In genomic region chr22:27871306-27872014, GRCh38 we compare ENCODE assay signal across 14 cellular contexts.
"Had no signal": no experiment of that assay in that cellular context is flagged by ENCODE, and none has a peak within 500 bp of the region (broad histone marks: within the 10 kb centered on the region; RNA-seq: fewer than 3 reads in every experiment).

No MANE protein-coding gene starts in this region.

- H3K4me3 ChIP-seq: breast epithelium, lung, tibial nerve had no signal

- DNase-seq: activated CD4-positive, alpha-beta T cell treated with anti-CD3 and anti-CD28 coated beads, Interleukin-2, amount 50 U/mL, for 48 hours; activated CD4-positive, CD25-positive, alpha-beta regulatory T cell treated with anti-CD3 and anti-CD28 coated beads, Interleukin-2, amount 50 U/mL, for 72 hours; activated effector memory CD4-positive, alpha-beta T cell treated with anti-CD3 and anti-CD28 coated beads, Interleukin-2, amount 50 U/mL, for 16 hours; activated naive CD8-positive, alpha-beta T cell treated with anti-CD3 and anti-CD28 coated beads for 36 hours; activated T-cell treated with anti-CD3 and anti-CD28 coated beads, Interleukin-2, amount 50 U/mL, for 4 hours; hippocampal formation; nephron progenitor cell; stimulated activated CD4-positive, alpha-beta T cell treated with anti-CD3 and anti-CD28 coated beads, Interleukin-4, amount 100 ng/mL, for 1 hour; SW 1271 had no signal

- H3K27ac Mint-ChIP-seq: activated naive CD8-positive, alpha-beta T cell treated with anti-CD3 and anti-CD28 coated beads for 36 hours; nephron progenitor cell; stimulated activated naive CD8-positive, alpha-beta T cell treated with anti-CD3 and anti-CD28 coated beads, Interleukin-15, Interleukin-2, amounts not matched to agents 100 ng/mL and 50 ng/mL, for 24 hours; T-helper 2 cell treated with Interferon-gamma antibody and Interleukin-4, amounts not matched to agents 5 μg/mL and 100 μg/mL, for 36 hours had no signal

- H3K27me3 ChIP-seq: breast epithelium, tibial nerve had no signal

- ATAC-seq: activated T-cell treated with anti-CD3 and anti-CD28 coated beads, Interleukin-2, amount 50 U/mL, for 4 hours had no signal

- H3K27me3 Mint-ChIP-seq: activated naive CD8-positive, alpha-beta T cell treated with anti-CD3 and anti-CD28 coated beads for 36 hours; stimulated activated naive CD8-positive, alpha-beta T cell treated with anti-CD3 and anti-CD28 coated beads, Interleukin-15, Interleukin-2, amounts not matched to agents 100 ng/mL and 50 ng/mL, for 24 hours had no signal

- H3K9me3 ChIP-seq: breast epithelium, tibial nerve had no signal

- H3K36me3 ChIP-seq: breast epithelium had no signal

- H3K9me3 Mint-ChIP-seq: activated naive CD8-positive, alpha-beta T cell treated with anti-CD3 and anti-CD28 coated beads for 36 hours; activated T-cell treated with anti-CD3 and anti-CD28 coated beads, Interleukin-2, amount 50 U/mL, for 4 hours; nephron progenitor cell; stimulated activated naive CD8-positive, alpha-beta T cell treated with anti-CD3 and anti-CD28 coated beads, Interleukin-15, Interleukin-2, amounts not matched to agents 100 ng/mL and 50 ng/mL, for 24 hours; T-helper 2 cell treated with Interferon-gamma antibody and Interleukin-4, amounts not matched to agents 5 μg/mL and 100 μg/mL, for 36 hours had no signal

- H3K4me3 Mint-ChIP-seq: activated naive CD8-positive, alpha-beta T cell treated with anti-CD3 and anti-CD28 coated beads for 36 hours; activated T-cell treated with anti-CD3 and anti-CD28 coated beads, Interleukin-2, amount 50 U/mL, for 4 hours; nephron progenitor cell; stimulated activated naive CD8-positive, alpha-beta T cell treated with anti-CD3 and anti-CD28 coated beads, Interleukin-15, Interleukin-2, amounts not matched to agents 100 ng/mL and 50 ng/mL, for 24 hours; T-helper 2 cell treated with Interferon-gamma antibody and Interleukin-4, amounts not matched to agents 5 μg/mL and 100 μg/mL, for 36 hours had no signal
